1 cellular context compared by ENCODE assay signal in genomic region chrX:68897118-68897517, GRCh38.
A peak's percentile ranks its signal among the peaks of the same experiment; 100 is the strongest.
TF ChIP-seq lines count a peak whose summit lies in the region.

No MANE protein-coding gene starts in this region.

TF ChIP-seq in K562, 482 proteins besides CTCF, POLR2A, EP300 and RAD21 (continued from another document and continues in another):
- no peak for TF ChIP-seq CLOCK (CRISPR knock-in tag; IDR thresholded peaks at IDR 0.05; ENCODE audit: borderline replicate concordance)
- TF ChIP-seq MED1 (CRISPR knock-in tag; IDR thresholded peaks at IDR 0.05; ENCODE audit: borderline replicate concordance), result no peak
- no peak for TF ChIP-seq CREBBP (IDR thresholded peaks at IDR 0.05; ENCODE audit: low read depth, low read length)
- TF ChIP-seq SMAD1 (IDR thresholded peaks at IDR 0.05; ENCODE audit: low read depth, low read length, partially characterized antibody), result no peak
- no peak for TF ChIP-seq RBM15 (IDR thresholded peaks at IDR 0.05; ENCODE audit: insufficient read depth, low read length)
- peak; percentile 88 for TF ChIP-seq CBFA2T3 (IDR thresholded peaks at IDR 0.05)
- no peak for TF ChIP-seq PURB (CRISPR knock-in tag; IDR thresholded peaks at IDR 0.05; ENCODE audit: low read depth)
- TF ChIP-seq ZNF584 (CRISPR knock-in tag; IDR thresholded peaks at IDR 0.05; ENCODE audit: low read depth), result no peak
- no peak for TF ChIP-seq PHF20 (IDR thresholded peaks at IDR 0.05; ENCODE audit: partially characterized antibody)
- TF ChIP-seq CBX2 (IDR thresholded peaks at IDR 0.05; ENCODE audit: insufficient read depth, low read length, poor library complexity, severe bottlenecking), result no peak
- peak in 1 of 2 experiments; percentile 14 for TF ChIP-seq E2F6 (IDR thresholded peaks at IDR 0.05; ENCODE audit: borderline replicate concordance in 1 of 2, extremely low read depth in 1 of 2, insufficient read depth in 1 of 2, insufficient read length in 1 of 2, low read depth in 1 of 2, low read length in 1 of 2, poor library complexity in 1 of 2, severe bottlenecking in 1 of 2)
- TF ChIP-seq ZNF184 (CRISPR knock-in tag; IDR thresholded peaks at IDR 0.05), result no peak
- no peak for TF ChIP-seq GTF2B (IDR thresholded peaks at IDR 0.05; ENCODE audit: extremely low read depth, insufficient read length)
- no peak for TF ChIP-seq KAT2B (IDR thresholded peaks at IDR 0.05; ENCODE audit: low read depth, low read length)
- TF ChIP-seq KDM5B (IDR thresholded peaks at IDR 0.05; ENCODE audit: insufficient replicate concordance, low read depth, low read length), result no peak
- no peak for TF ChIP-seq ZNF232 (CRISPR knock-in tag; IDR thresholded peaks at IDR 0.05)
- TF ChIP-seq ZFX (CRISPR knock-in tag; IDR thresholded peaks at IDR 0.05), result no peak
- TF ChIP-seq ADNP (tag; IDR thresholded peaks at IDR 0.05), result no peak
- TF ChIP-seq ZNF347 (CRISPR knock-in tag; IDR thresholded peaks at IDR 0.05; ENCODE audit: low read depth), result no peak
- no peak for TF ChIP-seq GABPB1 (CRISPR knock-in tag; IDR thresholded peaks at IDR 0.05)
- no peak for TF ChIP-seq BRF1 (IDR thresholded peaks at IDR 0.05; ENCODE audit: borderline replicate concordance, extremely low read depth, insufficient read length)
- TF ChIP-seq ZNF592 (IDR thresholded peaks at IDR 0.05), result no peak
- TF ChIP-seq POLR3G (IDR thresholded peaks at IDR 0.05; ENCODE audit: extremely low read depth, insufficient read length, insufficient replicate concordance), result no peak
- TF ChIP-seq ARID1B (IDR thresholded peaks at IDR 0.05), result peak; percentile 83
- no peak for TF ChIP-seq CEBPG (CRISPR knock-in tag; IDR thresholded peaks at IDR 0.05)
- no peak for TF ChIP-seq CEBPG (tag; conservative IDR thresholded peaks at IDR 0.05 in 1 of 2, IDR thresholded peaks at IDR 0.05 in 1 of 2)
- no peak for TF ChIP-seq MTF1 (CRISPR knock-in tag; IDR thresholded peaks at IDR 0.05; ENCODE audit: borderline replicate concordance)
- TF ChIP-seq ZNF511 (CRISPR knock-in tag; IDR thresholded peaks at IDR 0.05), result no peak
- TF ChIP-seq POLR2AphosphoS5 (IDR thresholded peaks at IDR 0.05; ENCODE audit: control insufficient read depth, insufficient read depth, low read depth, low read length), result peak; percentile 46; the same call in 1 of the 2 replicates
- TF ChIP-seq ZBTB43 (CRISPR knock-in tag; IDR thresholded peaks at IDR 0.05), result no peak
- no peak for TF ChIP-seq ZNF3 (CRISPR knock-in tag; IDR thresholded peaks at IDR 0.05)
- TF ChIP-seq NR2F6 (CRISPR knock-in tag; IDR thresholded peaks at IDR 0.05), result no peak
- TF ChIP-seq CHCHD3 (CRISPR knock-in tag; IDR thresholded peaks at IDR 0.05), result no peak
- TF ChIP-seq MYNN (IDR thresholded peaks at IDR 0.05), result no peak
- no peak for TF ChIP-seq MYNN (CRISPR knock-in tag; IDR thresholded peaks at IDR 0.05)
- no peak for TF ChIP-seq SMAD2 (IDR thresholded peaks at IDR 0.05; ENCODE audit: low read depth, low read length)
- TF ChIP-seq ZNF253 (CRISPR knock-in tag; conservative IDR thresholded peaks at IDR 0.05), result no peak
- no peak for TF ChIP-seq KLF10 (CRISPR knock-in tag; IDR thresholded peaks at IDR 0.05)
- TF ChIP-seq TCF7L2 (IDR thresholded peaks at IDR 0.05; ENCODE audit: low read depth, low read length), result no peak
- no peak for TF ChIP-seq KDM4B (IDR thresholded peaks at IDR 0.05; ENCODE audit: borderline replicate concordance in 2 of 2, low read depth in 1 of 2)
- no peak for TF ChIP-seq GATAD2A (IDR thresholded peaks at IDR 0.05)
- no peak for TF ChIP-seq ZSCAN29 (IDR thresholded peaks at IDR 0.05)
- TF ChIP-seq ZNF77 (CRISPR knock-in tag; IDR thresholded peaks at IDR 0.05), result no peak
- no peak for TF ChIP-seq MBD2 (IDR thresholded peaks at IDR 0.05; ENCODE audit: borderline replicate concordance, low read depth)
- TF ChIP-seq CCNT2 (IDR thresholded peaks at IDR 0.05; ENCODE audit: borderline replicate concordance, extremely low read depth, insufficient read length, low read depth, low read length), result no peak
- TF ChIP-seq ETV5 (CRISPR knock-in tag; IDR thresholded peaks at IDR 0.05; ENCODE audit: low read depth), result no peak
- TF ChIP-seq KLF1 (tag; IDR thresholded peaks at IDR 0.05), result no peak
- no peak for TF ChIP-seq CBX8 (IDR thresholded peaks at IDR 0.05; ENCODE audit: borderline replicate concordance, extremely low read depth, low read depth, low read length, poor library complexity, severe bottlenecking)
- no peak for TF ChIP-seq ZC3H11A (IDR thresholded peaks at IDR 0.05; ENCODE audit: low read depth, low read length)
- TF ChIP-seq FOXJ2 (tag; IDR thresholded peaks at IDR 0.05), result no peak
- TF ChIP-seq CBFA2T2 (conservative IDR thresholded peaks at IDR 0.05), result peak; percentile 77
- no peak for TF ChIP-seq DACH1 (IDR thresholded peaks at IDR 0.05; ENCODE audit: partially characterized antibody)
- 0 out of 2 replicates have a peak, but pooled peaks have one; percentile 18 for TF ChIP-seq CTBP1 (IDR thresholded peaks at IDR 0.05; ENCODE audit: borderline replicate concordance)
- TF ChIP-seq ZNF444 (CRISPR knock-in tag; IDR thresholded peaks at IDR 0.05), result no peak
- no peak for TF ChIP-seq SP1 (CRISPR knock-in tag; IDR thresholded peaks at IDR 0.05)
- no peak for TF ChIP-seq ZNF197 (CRISPR knock-in tag; IDR thresholded peaks at IDR 0.05; ENCODE audit: low read depth)
- no peak for TF ChIP-seq SNRNP70 (optimal IDR thresholded peaks at IDR 0.05; ENCODE audit: low read depth, low read length)
- TF ChIP-seq SNAPC5 (CRISPR knock-in tag; IDR thresholded peaks at IDR 0.05), result no peak
- no peak for TF ChIP-seq IRF1 (CRISPR knock-in tag; IDR thresholded peaks at IDR 0.05; ENCODE audit: borderline replicate concordance)
- TF ChIP-seq ZNF263 (CRISPR knock-in tag; IDR thresholded peaks at IDR 0.05; ENCODE audit: borderline replicate concordance), result no peak
- peak; percentile 37; the same call in 1 of the 2 replicates for TF ChIP-seq SMARCA4 (IDR thresholded peaks at IDR 0.05)
- no peak for TF ChIP-seq KDM2B (CRISPR knock-in tag; IDR thresholded peaks at IDR 0.05)
- peak; percentile 13; the same call in 1 of the 2 replicates for TF ChIP-seq KLF16 (IDR thresholded peaks at IDR 0.05)
- no peak for TF ChIP-seq LARP7 (IDR thresholded peaks at IDR 0.05)
- TF ChIP-seq POLR2G (IDR thresholded peaks at IDR 0.05; ENCODE audit: low read depth, low read length), result no peak
- no peak for TF ChIP-seq RBM39 (optimal IDR thresholded peaks at IDR 0.05; ENCODE audit: low read depth, low read length)
- peak; percentile 50; the same call in 1 of the 2 replicates for TF ChIP-seq NFIC (IDR thresholded peaks at IDR 0.05)
- TF ChIP-seq ZFP1 (CRISPR knock-in tag; IDR thresholded peaks at IDR 0.05), result no peak
- TF ChIP-seq MCM3 (IDR thresholded peaks at IDR 0.05), result no peak
- no peak for TF ChIP-seq MAFG (tag; conservative IDR thresholded peaks at IDR 0.05)
- no peak for TF ChIP-seq ARID3A (IDR thresholded peaks at IDR 0.05; ENCODE audit: borderline replicate concordance, low read depth, low read length)
- TF ChIP-seq RNF2 (IDR thresholded peaks at IDR 0.05), result no peak
- TF ChIP-seq CBX5 (IDR thresholded peaks at IDR 0.05; ENCODE audit: borderline replicate concordance, low read depth), result no peak
